21 cellular contexts compared by ENCODE assay signal in genomic region chr6:67722861-67723261, GRCh38.
DNase-seq lines count a peak whose midpoint lies in the region; ATAC-seq, FAIRE-seq and TF ChIP-seq lines count a peak whose summit lies in the region.
"Had no signal": no experiment of that assay in that cellular context is flagged by ENCODE, and none has a peak within 500 bp of the region (broad histone marks: within the 10 kb centered on the region; RNA-seq: fewer than 3 reads in every experiment).

No MANE protein-coding gene starts in this region.

- ATAC-seq in left cardiac atrium = no peak
- ATAC-seq in Right ventricle myocardium inferior = no peak
- no peak for ATAC-seq in HG02678 (IDR thresholded peaks at IDR 0.05; ENCODE audit: unreplicated experiment)
- no peak for ATAC-seq in GM19463 (IDR thresholded peaks at IDR 0.05; ENCODE audit: unreplicated experiment)
- ATAC-seq: CD8-positive, alpha-beta T cell; GM12878; GM23338; HCT116; HepG2 had no signal

- no peaks in the 10 kb centered on the region for H3K36me3 ChIP-seq in kidney (ENCODE audit: control insufficient read depth in 1 of 2, insufficient read depth in 2 of 2, low read length in 2 of 2)
- no peaks in the 10 kb centered on the region for H3K36me3 ChIP-seq in H7 (replicated peaks; ENCODE audit: control insufficient read depth, insufficient read depth, low read length)
- H3K36me3 ChIP-seq: BLaER1 treated with 17β-estradiol and CSF1 and Interleukin-3, amounts not matched to agents 10 nM and 100 nM had no signal

- no peak for FAIRE-seq in kidney (lab: Jason Lieb, UNC)
- FAIRE-seq: GM12878, GM19239, H54, HepG2 had no signal

- no peaks in the 10 kb centered on the region for H3K27me3 ChIP-seq in H7 (ENCODE audit: control insufficient read depth, insufficient read depth, low read length)
- H3K27me3 ChIP-seq: BLaER1 treated with 17β-estradiol and CSF1 and Interleukin-3, amounts not matched to agents 10 nM and 100 nM had no signal

- peaks cover 0 to 5% of the 10 kb centered on the region in 2 donors for H3K9me3 ChIP-seq in kidney (ENCODE audit: control insufficient read depth in 1 of 2, low read length in 2 of 2)

- H3K27ac ChIP-seq in kidney (ENCODE audit: low read depth in 2 of 2, low read length in 2 of 2) = no peak overlapping the region
- H3K27ac ChIP-seq: BLaER1 treated with 17β-estradiol and CSF1 and Interleukin-3, amounts not matched to agents 10 nM and 100 nM had no signal

- DNase-seq in left cardiac atrium (peak; percentile 15), Right ventricle myocardium inferior (ENCODE audit: missing footprints) (no peak), kidney (peak; percentile 34), posterior vena cava (ENCODE audit: low spot score) (peak; percentile 72), H7 (no peak)
- DNase-seq: Calu3; CD8-positive, alpha-beta T cell; DMS 273 treated with DMSO at 0.1 percent for 48 hours; DMS53; DND-41; EL; HFFc6 had no signal

- TF ChIP-seq CTCF in kidney (IDR thresholded peaks at IDR 0.05; ENCODE audit: borderline replicate concordance, extremely low read depth, insufficient read depth) = no peak

- H3K9ac ChIP-seq in kidney (ENCODE audit: low read length in 2 of 2) = no peak overlapping the region
- H3K9ac ChIP-seq: BLaER1 treated with 17β-estradiol and CSF1 and Interleukin-3, amounts not matched to agents 10 nM and 100 nM had no signal

- H3K4me3 ChIP-seq in kidney (ENCODE audit: low read length in 2 of 2) (no peak overlapping the region), H7 (ENCODE audit: insufficient read depth, low read depth, low read length) (no peak overlapping the region)
- H3K4me3 ChIP-seq: BLaER1 treated with 17β-estradiol and CSF1 and Interleukin-3, amounts not matched to agents 10 nM and 100 nM; GM12878; GM23338 had no signal

- intact Hi-C loops in left cardiac atrium (cut with DNase I) (no loop called here), Right ventricle myocardium inferior (cut with DNase I) (no loop called here), kidney (cut with DNase I) (no loop called here), posterior vena cava (cut with DNase I) (no loop called here)

- H3K4me1 ChIP-seq in kidney (ENCODE audit: control insufficient read depth in 1 of 2, insufficient read depth in 1 of 2, low read depth in 1 of 2, low read length in 2 of 2) = no peaks in the 10 kb centered on the region
- H3K4me1 ChIP-seq: BLaER1 treated with 17β-estradiol and CSF1 and Interleukin-3, amounts not matched to agents 10 nM and 100 nM had no signal

Comparison
In these comparisons a context has a peak if more than half of its experiments do, and no peak if none do; other contexts are left out.
1. DNase-seq: peak in left cardiac atrium (single experiment), kidney (single experiment) and posterior vena cava (single experiment); none in Right ventricle myocardium inferior (single experiment) and H7 (single experiment).